Comparison of ENCODE assay signal across 10 cellular contexts in the genomic region with DNA sequence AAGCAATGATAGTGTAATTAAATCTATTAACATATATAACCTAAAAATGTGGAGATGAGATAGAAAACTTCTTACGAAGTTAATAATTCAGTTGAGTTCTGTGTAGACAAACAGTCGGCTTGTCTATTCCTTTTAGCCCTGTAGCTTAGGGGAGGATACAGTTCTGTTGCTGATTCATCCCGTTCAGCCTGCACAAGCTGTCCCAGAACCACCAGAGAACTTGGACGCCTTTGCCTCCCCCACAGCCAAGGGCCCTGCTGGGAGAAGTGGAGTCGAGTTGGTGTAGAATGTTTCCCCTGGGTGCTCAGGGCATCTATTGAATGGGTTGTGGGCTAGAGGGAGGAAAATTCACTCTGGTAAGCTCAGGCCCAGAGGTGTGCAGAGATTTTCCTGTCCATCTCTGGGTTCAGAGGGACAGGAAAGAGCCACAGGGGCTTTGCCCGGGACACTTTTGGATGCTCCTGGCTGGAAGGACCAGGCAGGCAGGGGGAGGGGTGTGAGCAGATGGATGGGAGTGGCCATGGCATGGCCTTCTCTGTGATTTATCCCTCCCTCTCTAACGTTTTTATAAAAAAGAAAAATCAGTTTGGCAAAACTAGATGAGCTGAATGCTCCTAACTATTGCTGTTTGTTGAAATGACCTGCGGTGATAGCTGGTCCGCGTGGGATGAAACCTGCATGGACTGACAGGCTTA. TPM values are rescaled to one million over a fixed set of nuclear protein-coding genes. Genes with fewer than 3 reads are reported as not detected.
DNase-seq lines count a peak whose midpoint lies in the region; ATAC-seq, FAIRE-seq and TF ChIP-seq lines count a peak whose summit lies in the region.
"Had no signal": no experiment of that assay in that cellular context is flagged by ENCODE, and none has a peak within 500 bp of the region (broad histone marks: within the 10 kb centered on the region; RNA-seq: fewer than 3 reads in every experiment).

No MANE protein-coding gene starts in this region.

- H3K4me1 ChIP-seq in keratinocyte (ENCODE audit: control insufficient read depth, extremely low read depth, insufficient read depth, low read length), result peaks cover 5% of the 10 kb centered on the region
- H3K4me1 ChIP-seq in suprapubic skin, result peaks cover 22% of the 10 kb centered on the region
- H3K4me1 ChIP-seq in smooth muscle cell (ENCODE audit: low read depth), result no peaks in the 10 kb centered on the region

- H4K20me1 ChIP-seq in keratinocyte (ENCODE audit: control insufficient read depth, extremely low read depth, insufficient read depth, low read length) (no peaks in the 10 kb centered on the region), smooth muscle cell (ENCODE audit: low read depth) (no peaks in the 10 kb centered on the region)

- peak overlapping the region; percentile 1 for H2AFZ ChIP-seq in keratinocyte (ENCODE audit: control insufficient read depth, low read length)
- H2AFZ ChIP-seq in smooth muscle cell (ENCODE audit: low read depth), result no peak overlapping the region

- H3K27ac ChIP-seq in keratinocyte (ENCODE audit: control insufficient read depth, insufficient read depth, low read length) (no peak overlapping the region), suprapubic skin (peak overlapping the region; percentile 80), smooth muscle cell (ENCODE audit: low read depth) (no peak overlapping the region)
- H3K27ac ChIP-seq: KMS-11 had no signal

- no peak for ATAC-seq in GM18520 (IDR thresholded peaks at IDR 0.05; ENCODE audit: unreplicated experiment)

- TF ChIP-seq CTCF in astrocyte of the spinal cord (IDR thresholded peaks at IDR 0.05; ENCODE audit: low read depth, low read length) (no peak), keratinocyte (optimal IDR thresholded peaks at IDR 0.05 in 1 of 3, IDR thresholded peaks at IDR 0.05 in 1 of 3, conservative IDR thresholded peaks at IDR 0.05 in 1 of 3; ENCODE audit: extremely low read depth in 1 of 3, insufficient read depth in 2 of 3, low read length in 3 of 3) (no peak), suprapubic skin (IDR thresholded peaks at IDR 0.05) (no peak), smooth muscle cell (IDR thresholded peaks at IDR 0.05; ENCODE audit: borderline replicate concordance, insufficient read depth, poor library complexity, severe bottlenecking) (no peak)

- DNase-seq in GM19239 (ENCODE audit: insufficient read length, low spot score) (no peak), astrocyte of the spinal cord (ENCODE audit: low read depth, low spot score) (peak; percentile 83), keratinocyte (ENCODE audit: low read depth, low spot score) (no peak), suprapubic skin (ENCODE audit: low spot score in 2 of 2) (peak in 1 of 2 donors; percentile 75), smooth muscle cell (lab: John Stamatoyannopoulos, UW; ENCODE audit: unreplicated experiment) (no peak), NCI-H2081 treated with DMSO at 0.1 percent for 48 hours (lab: John Stamatoyannopoulos, UW) (no peak)
- no peak for DNase-seq in stimulated activated naive CD4-positive, alpha-beta T cell (lab: John Stamatoyannopoulos, UW)

- H3K4me2 ChIP-seq in keratinocyte (ENCODE audit: control insufficient read depth, extremely low read depth, insufficient read depth, low read depth, low read length) (no peak overlapping the region), smooth muscle cell (no peak overlapping the region)
- H3K4me2 ChIP-seq: KMS-11 had no signal

- no peaks in the 10 kb centered on the region for H3K9me3 ChIP-seq in keratinocyte (ENCODE audit: control insufficient read depth, low read depth, low read length)
- no peaks in the 10 kb centered on the region for H3K9me3 ChIP-seq in suprapubic skin
- no peaks in the 10 kb centered on the region for H3K9me3 ChIP-seq in smooth muscle cell (replicated peaks; ENCODE audit: low read depth)

- peak; percentile 37 for FAIRE-seq in GM19239 (lab: Jason Lieb, UNC)
- no peak for FAIRE-seq in keratinocyte (lab: Jason Lieb, UNC)

- no peaks in the 10 kb centered on the region for H3K9me1 ChIP-seq in keratinocyte (ENCODE audit: control insufficient read depth, extremely low read depth, insufficient read depth, low read length)

- no peaks in the 10 kb centered on the region for H3K36me3 ChIP-seq in keratinocyte (ENCODE audit: control insufficient read depth in 2 of 2, extremely low read depth in 1 of 2, insufficient read depth in 2 of 2, low read length in 2 of 2)
- H3K36me3 ChIP-seq in suprapubic skin, result no peaks in the 10 kb centered on the region
- no peaks in the 10 kb centered on the region for H3K36me3 ChIP-seq in smooth muscle cell (ENCODE audit: low read depth)

- no peaks in the 10 kb centered on the region for H3K79me2 ChIP-seq in keratinocyte (ENCODE audit: control insufficient read depth, insufficient read depth, low read length)
- no peaks in the 10 kb centered on the region for H3K79me2 ChIP-seq in smooth muscle cell (ENCODE audit: low read depth)

- TF ChIP-seq POLR2A in suprapubic skin (IDR thresholded peaks at IDR 0.05), result no peak

- WGBS in suprapubic skin, result 55% methylated on average over 10 of the region's 10 CpGs
- WGBS in smooth muscle cell (ENCODE audit: low lambda C conversion rate), result 65% methylated on average over 10 of the region's 10 CpGs

- H3K4me3 ChIP-seq in astrocyte of the spinal cord (ENCODE audit: low read depth, low read length) (no peak overlapping the region), keratinocyte (ENCODE audit: control insufficient read depth in 2 of 3, extremely low read depth in 1 of 3, insufficient read depth in 2 of 3, low read depth in 1 of 3, low read length in 3 of 3) (no peak overlapping the region), suprapubic skin (no peak overlapping the region), smooth muscle cell (no peak overlapping the region)

- H3K27me3 ChIP-seq in keratinocyte (ENCODE audit: control insufficient read depth, extremely low read depth, insufficient read depth, low read length), result no peaks in the 10 kb centered on the region
- H3K27me3 ChIP-seq in suprapubic skin, result no peaks in the 10 kb centered on the region
- no peaks in the 10 kb centered on the region for H3K27me3 ChIP-seq in smooth muscle cell (ENCODE audit: low read depth)

- H3F3A ChIP-seq in smooth muscle cell (ENCODE audit: low read depth), result no peaks in the 10 kb centered on the region

- TF ChIP-seq EP300 in suprapubic skin (IDR thresholded peaks at IDR 0.05), result no peak

- in situ Hi-C loops in astrocyte of the spinal cord (cut with HindIII; ENCODE audit: low sequenced_read_pairs), result no loop called here

- dilution Hi-C loops in keratinocyte (cut with MboI; ENCODE audit: extremely low pct_ligation_motif_present, low sequenced_read_pairs), result no loop called here

- H3K9ac ChIP-seq in keratinocyte (ENCODE audit: control insufficient read depth, extremely low read depth, insufficient read depth, low read length) (no peak overlapping the region), smooth muscle cell (ENCODE audit: low read depth) (no peak overlapping the region)
- H3K9ac ChIP-seq: KMS-11 had no signal

RNA-seq across cellular contexts. Expression of a gene that starts 42.8 kb away (rescaled TPM):
- not detected in 3 replicates for polyA plus RNA-seq in keratinocyte
- not detected for polyA plus RNA-seq in keratinocyte (2011; ENCODE audit: low read depth)
- polyA plus RNA-seq in keratinocyte (2011; cell fraction: cytosol; rRNA removed), result not detected in 2 replicates
- polyA plus RNA-seq in keratinocyte (2011; cell fraction: nucleus; rRNA removed), result not detected in 2 replicates
- polyA plus RNA-seq in keratinocyte (2012; ENCODE audit: low replicate concordance), result not detected in 2 replicates
- polyA minus RNA-seq in keratinocyte, result not detected in 3 replicates
- not detected for polyA minus RNA-seq in keratinocyte (2011; cell fraction: cytosol; rRNA and poly(A)+ RNA removed)
- not detected in 2 replicates for polyA minus RNA-seq in keratinocyte (2011; cell fraction: nucleus; rRNA and poly(A)+ RNA removed)
- total RNA-seq in suprapubic skin, result under 1 TPM in 2 of 4 donors, not detected in 2; 0.08 to 0.16 TPM
- total RNA-seq in smooth muscle cell, result not detected in 2 replicates
- not detected in 2 replicates for polyA plus RNA-seq in smooth muscle cell
- total RNA-seq: endothelial cell of umbilical vein had no signal
- polyA plus RNA-seq: endothelial cell of umbilical vein had no signal
